In the genomic region with DNA sequence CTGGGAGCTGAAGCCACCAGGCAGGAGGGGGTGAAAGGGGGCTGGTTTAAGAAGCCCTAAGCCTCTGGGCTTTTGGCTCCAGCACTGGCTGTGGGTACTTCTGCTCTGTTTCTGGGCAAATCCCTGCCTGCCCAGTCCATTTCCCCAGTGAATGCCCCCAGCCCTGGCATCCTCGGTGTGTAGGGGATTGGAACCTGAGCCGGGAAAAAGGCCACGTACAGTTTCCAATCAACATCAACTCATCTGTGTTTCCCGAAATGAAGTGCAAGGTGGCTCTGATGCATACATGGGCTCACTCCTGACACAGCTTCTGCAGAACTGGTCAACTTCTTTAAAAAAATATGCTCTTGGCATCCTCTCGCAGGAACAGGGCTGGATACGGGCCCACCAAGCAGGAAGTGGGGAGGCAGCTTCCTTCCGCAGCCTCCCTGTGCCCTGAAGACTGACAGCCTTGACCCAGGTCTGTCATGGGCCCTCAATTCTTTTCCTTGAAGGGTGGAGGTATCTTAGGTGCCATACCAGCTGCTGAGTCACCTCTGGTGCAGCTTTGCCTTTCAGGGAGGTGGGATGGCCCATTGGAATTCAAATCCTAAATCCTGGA, we compare ENCODE assay signal across 9 cellular contexts.
DNase-seq lines count a peak whose midpoint lies in the region; ATAC-seq and TF ChIP-seq lines count a peak whose summit lies in the region.
"Had no signal": no experiment of that assay in that cellular context is flagged by ENCODE, and none has a peak within 500 bp of the region (broad histone marks: within the 10 kb centered on the region; RNA-seq: fewer than 3 reads in every experiment).

No MANE protein-coding gene starts in this region.

- H3K4me3 Mint-ChIP-seq in MCF 10A (ENCODE audit: unreplicated experiment) = no peak overlapping the region

- no peak for TF ChIP-seq EP300 in esophagus muscularis mucosa (IDR thresholded peaks at IDR 0.05)

- no peak for ATAC-seq in mucosa of descending colon

- H3K27me3 ChIP-seq in breast epithelium = no peaks in the 10 kb centered on the region
- no peaks in the 10 kb centered on the region for H3K27me3 ChIP-seq in HUES6 (ENCODE audit: control insufficient read depth, insufficient read depth, low read length)
- H3K27me3 ChIP-seq in esophagus muscularis mucosa = no peaks in the 10 kb centered on the region
- H3K27me3 ChIP-seq: pancreas had no signal

- no peaks in the 10 kb centered on the region for H3K9me3 ChIP-seq in breast epithelium
- no peaks in the 10 kb centered on the region for H3K9me3 ChIP-seq in HUES6 (ENCODE audit: control insufficient read depth, insufficient read depth, low read depth, low read length)
- no peaks in the 10 kb centered on the region for H3K9me3 ChIP-seq in esophagus muscularis mucosa
- H3K9me3 ChIP-seq in mucosa of descending colon = no peaks in the 10 kb centered on the region
- H3K9me3 ChIP-seq: pancreas had no signal

- peaks cover 6% of the 10 kb centered on the region for H3K36me3 Mint-ChIP-seq in MCF 10A (ENCODE audit: insufficient read depth, unreplicated experiment)

- CTCF ChIA-PET in MCF 10A (lab: Yijun Ruan, JAX) = interaction anchor here (0.6 to 1.3 kb wide), 2 partner anchors 86 to 92 kb away, joined by 3 to 7 read pairs; no protein-coding TSS in a partner anchor

- no peak for DNase-seq in breast epithelium (ENCODE audit: low spot score in 2 of 2)
- no peak for DNase-seq in MCF 10A (ENCODE audit: unreplicated experiment)
- no peak for DNase-seq in esophagus muscularis mucosa (ENCODE audit: extremely low spot score)
- DNase-seq in mucosa of descending colon = no peak
- DNase-seq in OCI-M2 (lab: John Stamatoyannopoulos, UW; ENCODE audit: unreplicated experiment) = no peak
- DNase-seq in SKM-1 (lab: John Stamatoyannopoulos, UW; ENCODE audit: unreplicated experiment) = no peak

- no peaks in the 10 kb centered on the region for H3K4me1 Mint-ChIP-seq in MCF 10A (ENCODE audit: insufficient read depth, unreplicated experiment)

- H3K9me3 Mint-ChIP-seq in MCF 10A (ENCODE audit: unreplicated experiment) = no peaks in the 10 kb centered on the region

- TF ChIP-seq CTCF in breast epithelium (IDR thresholded peaks at IDR 0.05) (no peak), MCF 10A (IDR thresholded peaks at IDR 0.05; ENCODE audit: unreplicated experiment) (no peak), esophagus muscularis mucosa (IDR thresholded peaks at IDR 0.05) (no peak), mucosa of descending colon (IDR thresholded peaks at IDR 0.05) (no peak)

- no peaks in the 10 kb centered on the region for H3K36me3 ChIP-seq in breast epithelium
- H3K36me3 ChIP-seq in HUES6 (ENCODE audit: control insufficient read depth, insufficient read depth, low read length) = peaks cover 21% of the 10 kb centered on the region
- H3K36me3 ChIP-seq in esophagus muscularis mucosa = peaks cover 5 to 25% (median 18%) of the 10 kb centered on the region in 4 donors
- H3K36me3 ChIP-seq in mucosa of descending colon (ENCODE audit: low read depth) = no peaks in the 10 kb centered on the region

- H3K27ac ChIP-seq in breast epithelium = peak overlapping the region; percentile 88 to 94
- H3K27ac ChIP-seq in HUES6 (ENCODE audit: low read depth, low read length) = 0 out of 2 replicates have a peak overlapping the region, but pooled peaks have one; percentile 38
- peak overlapping the region; percentile 57 to 79 (median 64) for H3K27ac ChIP-seq in esophagus muscularis mucosa (replicated peaks in 1 of 4)
- H3K27ac ChIP-seq in skin epidermis = peak overlapping the region in 20 of 21 experiments; percentile 60 to 90 (median 82)

- BruUV-seq in MCF 10A (replicated peaks; lab: Mats Ljungman, UMichigan) = no TSS peak

- POLR2A ChIA-PET in MCF 10A (lab: Yijun Ruan, JAX) = no interaction called here

- H3K4me3 ChIP-seq in breast epithelium (peak overlapping the region in 1 of 3 donors; percentile 36), HUES6 (ENCODE audit: low read depth, low read length) (no peak overlapping the region), esophagus muscularis mucosa (no peak overlapping the region), skin epidermis (no peak overlapping the region), mucosa of descending colon (no peak overlapping the region)
- H3K4me3 ChIP-seq: pancreas had no signal

- WGBS in esophagus muscularis mucosa = 62% methylated on average over 7 of the region's 7 CpGs

- intact Hi-C loops in breast epithelium (cut with DNase I; ENCODE audit: low total_unique reads) (no loop called here), MCF 10A (cut with micrococcal nuclease) (no loop called here), esophagus muscularis mucosa (cut with DNase I) (loop anchor here (5.0 to 10.0 kb wide), 2 partner anchors 86 to 292 kb away; a partner anchor contains a TSS), mucosa of descending colon (cut with DNase I, micrococcal nuclease) (loop anchor here in 1 of 2 donors (10.0 kb wide), 1 partner anchor 182 kb away; no protein-coding TSS in a partner anchor)

- no peak overlapping the region for H3K27ac Mint-ChIP-seq in MCF 10A (ENCODE audit: low read depth, unreplicated experiment)

- H3K27me3 Mint-ChIP-seq in MCF 10A (ENCODE audit: insufficient read depth, unreplicated experiment) = no peaks in the 10 kb centered on the region

- H3K4me1 ChIP-seq in breast epithelium (peaks cover 26 to 36% of the 10 kb centered on the region in 2 donors), HUES6 (ENCODE audit: control insufficient read depth, insufficient read depth, low read length) (peaks cover 4% of the 10 kb centered on the region), esophagus muscularis mucosa (peaks cover 38 to 55% (median 49%) of the 10 kb centered on the region in 4 donors), mucosa of descending colon (ENCODE audit: low read depth) (peaks cover 27% of the 10 kb centered on the region)
- H3K4me1 ChIP-seq: pancreas had no signal

- H3K9ac ChIP-seq in HUES6 (ENCODE audit: low read length) = no peak overlapping the region

- TF ChIP-seq POLR2A in breast epithelium (IDR thresholded peaks at IDR 0.05) (no peak), esophagus muscularis mucosa (IDR thresholded peaks at IDR 0.05; ENCODE audit: low read depth) (no peak)

Comparison
In these comparisons a context has a peak if more than half of its experiments do, and no peak if none do; other contexts are left out.
1. H3K27ac ChIP-seq: peak in every context shown above with its lines; median percentile 91 in breast epithelium; 82 in skin epidermis; 64 in esophagus muscularis mucosa; 38 in HUES6.